Comparison of ENCODE assay signal across 8 cellular contexts in genomic region chr4:22515888-22516541, GRCh38. TPM values are rescaled to one million over a fixed set of nuclear protein-coding genes. Genes with fewer than 3 reads are reported as not detected.
A peak's percentile ranks its signal among the peaks of the same experiment; 100 is the strongest.
DNase-seq lines count a peak whose midpoint lies in the region; ATAC-seq and TF ChIP-seq lines count a peak whose summit lies in the region.

Gene ADGRA3 (minus strand): TSS chr4:22516066. CDS start chr4:22515784, 282 bp downstream.

- peak within 1 kb of the TSS; percentile 57 for H3K18ac ChIP-seq in mesendoderm (ENCODE audit: low read length)

- H3K4me3 ChIP-seq in mesendoderm (ENCODE audit: low read length), result peak within 1 kb of the TSS; percentile 58

- peak within 1 kb of the TSS; percentile 27 for H2BK5ac ChIP-seq in mesendoderm (ENCODE audit: low read length)

- H3K79me2 ChIP-seq in mesendoderm (ENCODE audit: control insufficient read depth, insufficient read depth, low read length), result peaks cover 41% of the 10 kb centered on the region

- CTCF ChIA-PET in activated CD4-positive, alpha-beta T cell treated with anti-CD3 and anti-CD28 coated beads, Interleukin-2, amount 10 ng/mL, durations not matched to agents 7 days and 5 days (lab: Charles Lee), result no interaction called here

- H3K79me1 ChIP-seq in mesendoderm (ENCODE audit: low read length), result peaks cover 6% of the 10 kb centered on the region

- no peak within 1 kb of the TSS for H4K8ac ChIP-seq in mesendoderm (ENCODE audit: low read depth, low read length)

- WGBS in mesendoderm (ENCODE audit: extremely low coverage, insufficient coverage, low lambda C conversion rate), result no CpG with 5 or more reads among the region's 74 CpGs

- POLR2A ChIA-PET in activated CD4-positive, alpha-beta T cell treated with anti-CD3 and anti-CD28 coated beads, Interleukin-2, amount 10 ng/mL, durations not matched to agents 7 days and 5 days (lab: Charles Lee), result no interaction called here

- intact Hi-C loops in CD14-positive monocyte (cut with micrococcal nuclease), result no loop called here

- H3K36me3 ChIP-seq in mesendoderm (ENCODE audit: control insufficient read depth, insufficient read depth, low read length), result no peaks in the 10 kb centered on the region

- H3K4me1 ChIP-seq in mesendoderm (ENCODE audit: control insufficient read depth, low read depth, low read length), result peaks cover 9% of the 10 kb centered on the region

- peak within 1 kb of the TSS; percentile 7 for H4K5ac ChIP-seq in mesendoderm (ENCODE audit: low read length)

- H3K27me3 ChIP-seq in mesendoderm (ENCODE audit: insufficient read depth, low read length, poor library complexity), result no peaks in the 10 kb centered on the region

- no peak within 1 kb of the TSS for H2BK120ac ChIP-seq in mesendoderm (ENCODE audit: low read depth, low read length)

- peaks cover 0 to 3% (median 0%) of the 10 kb centered on the region in 7 donors for H3K9me3 Mint-ChIP-seq in CD14-positive monocyte
- H3K9me3 Mint-ChIP-seq in activated CD4-positive, alpha-beta T cell treated with anti-CD3 and anti-CD28 coated beads, Interleukin-2, amount 10 ng/mL, durations not matched to agents 7 days and 5 days, result no peaks in the 10 kb centered on the region

- peak within 1 kb of the TSS; percentile 83 for H3K4me2 ChIP-seq in mesendoderm (ENCODE audit: low read length)

- DNase-seq in CD14-positive monocyte (ENCODE audit: low spot score), result no peak
- DNase-seq in NCI-H2029 (lab: John Stamatoyannopoulos, UW), result peak; percentile 22
- DNase-seq in activated CD4-positive, alpha-beta T cell treated with anti-CD3 and anti-CD28 coated beads, Interleukin-2, amount 10 ng/mL, durations not matched to agents 7 days and 5 days, result peak; percentile 25
- DNase-seq in epidermal melanocyte (ENCODE audit: insufficient read length, low spot score), result peak; percentile 60
- DNase-seq in mesendoderm, result peak; percentile 86
- peak; percentile 9 to 36 for DNase-seq in stimulated activated CD8-positive, alpha-beta memory T cell treated with anti-CD3 and anti-CD28 coated beads, Interleukin-2, amount 100 ng/mL, for 48 hours (ENCODE audit: low read depth in 2 of 2)

- peak; percentile 49 for ATAC-seq in GM21825 (IDR thresholded peaks at IDR 0.05; ENCODE audit: unreplicated experiment)
- no peak for ATAC-seq in GM21367 (IDR thresholded peaks at IDR 0.05; ENCODE audit: unreplicated experiment)

- peak within 1 kb of the TSS; percentile 94 for H3K27ac ChIP-seq in mesendoderm (ENCODE audit: low read depth, low read length)

- H3K4me1 Mint-ChIP-seq in CD14-positive monocyte, result peaks cover 16% of the 10 kb centered on the region
- peaks cover 12% of the 10 kb centered on the region for H3K4me1 Mint-ChIP-seq in activated CD4-positive, alpha-beta T cell treated with anti-CD3 and anti-CD28 coated beads, Interleukin-2, amount 10 ng/mL, durations not matched to agents 7 days and 5 days

- peak within 1 kb of the TSS; percentile 94 for H3K56ac ChIP-seq in mesendoderm (ENCODE audit: low read length)

- peak within 1 kb of the TSS in 1 of 7 donors; percentile 63 for H3K27ac Mint-ChIP-seq in CD14-positive monocyte
- peak within 1 kb of the TSS; percentile 73 for H3K27ac Mint-ChIP-seq in activated CD4-positive, alpha-beta T cell treated with anti-CD3 and anti-CD28 coated beads, Interleukin-2, amount 10 ng/mL, durations not matched to agents 7 days and 5 days

- H2BK15ac ChIP-seq in mesendoderm (replicated peaks; ENCODE audit: low read depth), result no peak within 1 kb of the TSS

- H3K27me3 Mint-ChIP-seq in CD14-positive monocyte (ENCODE audit: low read depth in 3 of 3), result peaks cover 20 to 29% (median 27%) of the 10 kb centered on the region in 3 donors
- peaks cover 8% of the 10 kb centered on the region for H3K27me3 Mint-ChIP-seq in activated CD4-positive, alpha-beta T cell treated with anti-CD3 and anti-CD28 coated beads, Interleukin-2, amount 10 ng/mL, durations not matched to agents 7 days and 5 days

- no peak for TF ChIP-seq CTCF in CD14-positive monocyte (IDR thresholded peaks at IDR 0.05)

- no peaks in the 10 kb centered on the region for H3K36me3 Mint-ChIP-seq in CD14-positive monocyte
- H3K36me3 Mint-ChIP-seq in activated CD4-positive, alpha-beta T cell treated with anti-CD3 and anti-CD28 coated beads, Interleukin-2, amount 10 ng/mL, durations not matched to agents 7 days and 5 days (ENCODE audit: low read depth), result no peaks in the 10 kb centered on the region

- peak within 1 kb of the TSS; percentile 80 for H3K23ac ChIP-seq in mesendoderm (ENCODE audit: low read length)

- H3K4ac ChIP-seq in mesendoderm (ENCODE audit: low read depth, low read length), result peak within 1 kb of the TSS; percentile 82

- H3K9ac ChIP-seq in mesendoderm (ENCODE audit: low read length), result peak within 1 kb of the TSS; percentile 82

- H3K4me3 Mint-ChIP-seq in CD14-positive monocyte, result peak within 1 kb of the TSS; percentile 85 to 98
- H3K4me3 Mint-ChIP-seq in activated CD4-positive, alpha-beta T cell treated with anti-CD3 and anti-CD28 coated beads, Interleukin-2, amount 10 ng/mL, durations not matched to agents 7 days and 5 days, result peak within 1 kb of the TSS; percentile 92

- peak within 1 kb of the TSS; percentile 54 for H2AK5ac ChIP-seq in mesendoderm (ENCODE audit: low read length)

RNA-seq across cellular contexts. Expression of gene ADGRA3, which starts in this region (rescaled TPM):
- not detected for polyA plus RNA-seq in CD14-positive monocyte
- total RNA-seq in activated CD4-positive, alpha-beta T cell treated with anti-CD3 and anti-CD28 coated beads, Interleukin-2, amount 10 ng/mL, durations not matched to agents 7 days and 5 days, result 1 to 10 TPM; 2.6 to 3.2 TPM
- polyA plus RNA-seq in mesendoderm (2013, experiment 1 of 2), result 43.1 TPM
- 41.8 TPM for polyA plus RNA-seq in mesendoderm (2013, experiment 2 of 2)
